Comparison of ENCODE assay signal across 22 cellular contexts in genomic region chr20:48489046-48489463, GRCh38.
DNase-seq lines count a peak whose midpoint lies in the region; ATAC-seq, FAIRE-seq and TF ChIP-seq lines count a peak whose summit lies in the region.
"Had no signal": no experiment of that assay in that cellular context is flagged by ENCODE, and none has a peak within 500 bp of the region (broad histone marks: within the 10 kb centered on the region; RNA-seq: fewer than 3 reads in every experiment).

No MANE protein-coding gene starts in this region.

- no peak for ATAC-seq in activated naive CD8-positive, alpha-beta T cell treated with anti-CD3 and anti-CD28 coated beads, Interleukin-2, amount 50 U/mL, for 24 hours
- ATAC-seq in GM21786 (IDR thresholded peaks at IDR 0.05; ENCODE audit: unreplicated experiment): peak; percentile 44
- ATAC-seq: heart right ventricle had no signal

- H3K27ac Mint-ChIP-seq in activated naive CD8-positive, alpha-beta T cell treated with anti-CD3 and anti-CD28 coated beads, Interleukin-2, amount 50 U/mL, for 24 hours: no peak overlapping the region
- H3K27ac Mint-ChIP-seq in activated naive CD8-positive, alpha-beta T cell treated with anti-CD3 and anti-CD28 coated beads for 36 hours: no peak overlapping the region
- H3K27ac Mint-ChIP-seq: activated CD4-positive, alpha-beta T cell treated with anti-CD3 and anti-CD28 coated beads, Interleukin-2, amount 10 ng/mL, durations not matched to agents 7 days and 5 days; activated naive CD8-positive, alpha-beta T cell treated with anti-CD3 and anti-CD28 coated beads, Interleukin-2, amount 10 ng/mL, durations not matched to agents 7 days and 5 days; nephron; stimulated activated naive CD8-positive, alpha-beta T cell treated with anti-CD3 and anti-CD28 coated beads, Interleukin-15, amount 100 ng/mL, for 72 hours had no signal

- no peaks in the 10 kb centered on the region for H3K4me1 Mint-ChIP-seq in activated naive CD8-positive, alpha-beta T cell treated with anti-CD3 and anti-CD28 coated beads, Interleukin-2, amount 50 U/mL, for 24 hours
- no peaks in the 10 kb centered on the region for H3K4me1 Mint-ChIP-seq in activated naive CD8-positive, alpha-beta T cell treated with anti-CD3 and anti-CD28 coated beads for 36 hours
- H3K4me1 Mint-ChIP-seq: activated CD4-positive, alpha-beta T cell treated with anti-CD3 and anti-CD28 coated beads, Interleukin-2, amount 10 ng/mL, durations not matched to agents 7 days and 5 days; activated naive CD8-positive, alpha-beta T cell treated with anti-CD3 and anti-CD28 coated beads, Interleukin-2, amount 10 ng/mL, durations not matched to agents 7 days and 5 days; CD8-positive, alpha-beta memory T cell; stimulated activated naive CD8-positive, alpha-beta T cell treated with anti-CD3 and anti-CD28 coated beads, Interleukin-15, amount 100 ng/mL, for 72 hours had no signal

- intact Hi-C loops in kidney (cut with DNase I): no loop called here

- H3K36me3 Mint-ChIP-seq in activated naive CD8-positive, alpha-beta T cell treated with anti-CD3 and anti-CD28 coated beads, Interleukin-2, amount 50 U/mL, for 24 hours (ENCODE audit: low read depth): no peaks in the 10 kb centered on the region
- H3K36me3 Mint-ChIP-seq in activated naive CD8-positive, alpha-beta T cell treated with anti-CD3 and anti-CD28 coated beads for 36 hours: no peaks in the 10 kb centered on the region
- H3K36me3 Mint-ChIP-seq: activated naive CD8-positive, alpha-beta T cell treated with anti-CD3 and anti-CD28 coated beads, Interleukin-2, amount 10 ng/mL, durations not matched to agents 7 days and 5 days; CD8-positive, alpha-beta memory T cell had no signal

- TF ChIP-seq CTCF in RWPE1 (conservative IDR thresholded peaks at IDR 0.05; ENCODE audit: low read depth) (no peak), kidney (IDR thresholded peaks at IDR 0.05; ENCODE audit: borderline replicate concordance, extremely low read depth, insufficient read depth) (no peak), smooth muscle cell (IDR thresholded peaks at IDR 0.05; ENCODE audit: borderline replicate concordance, insufficient read depth, poor library complexity, severe bottlenecking) (no peak)

- H3K27me3 Mint-ChIP-seq in activated naive CD8-positive, alpha-beta T cell treated with anti-CD3 and anti-CD28 coated beads, Interleukin-2, amount 50 U/mL, for 24 hours: peaks cover 13% of the 10 kb centered on the region
- peaks cover 6% of the 10 kb centered on the region for H3K27me3 Mint-ChIP-seq in activated naive CD8-positive, alpha-beta T cell treated with anti-CD3 and anti-CD28 coated beads for 36 hours

- H3K27me3 ChIP-seq in smooth muscle cell (ENCODE audit: low read depth): no peaks in the 10 kb centered on the region

- no peaks in the 10 kb centered on the region for H3K4me1 ChIP-seq in kidney (ENCODE audit: control insufficient read depth in 1 of 2, insufficient read depth in 1 of 2, low read depth in 1 of 2, low read length in 2 of 2)
- peaks cover 4% of the 10 kb centered on the region for H3K4me1 ChIP-seq in smooth muscle cell (ENCODE audit: low read depth)
- H3K4me1 ChIP-seq: heart right ventricle had no signal

- CTCF ChIA-PET in RWPE1 (lab: Yijun Ruan, JAX): interaction anchor here (1.0 to 2.3 kb wide), 2 partner anchors 27 to 132 kb away, joined by 4 to 7 read pairs; no protein-coding TSS in a partner anchor

- WGBS in smooth muscle cell (ENCODE audit: low lambda C conversion rate): 92% methylated on average over 12 of the region's 12 CpGs

- DNase-seq in activated naive CD8-positive, alpha-beta T cell treated with anti-CD3 and anti-CD28 coated beads, Interleukin-2, amount 50 U/mL, for 24 hours: peak; percentile 3
- no peak for DNase-seq in activated naive CD8-positive, alpha-beta T cell treated with anti-CD3 and anti-CD28 coated beads for 36 hours
- DNase-seq in RWPE1 (ENCODE audit: low spot score) (no peak), kidney (no peak), DMS53 treated with DMSO at 0.1 percent for 48 hours (lab: John Stamatoyannopoulos, UW; ENCODE audit: unreplicated experiment) (no peak), DMS79 treated with DMSO at 0.1 percent for 48 hours (lab: John Stamatoyannopoulos, UW) (no peak), smooth muscle cell (lab: John Stamatoyannopoulos, UW; ENCODE audit: unreplicated experiment) (no peak)
- DNase-seq: ACHN; activated CD4-positive, alpha-beta T cell treated with anti-CD3 and anti-CD28 coated beads, Interleukin-2, amount 10 ng/mL, durations not matched to agents 7 days and 5 days; activated naive CD8-positive, alpha-beta T cell treated with anti-CD3 and anti-CD28 coated beads, Interleukin-2, amount 10 ng/mL, durations not matched to agents 7 days and 5 days; CD8-positive, alpha-beta memory T cell; heart right ventricle; mesendoderm; NCI-H2029 treated with DMSO at 0.1 percent for 48 hours; NCI-H524 treated with DMSO at 0.1 percent for 48 hours; OCI-M1; stimulated activated naive CD8-positive, alpha-beta T cell treated with anti-CD3 and anti-CD28 coated beads, Interleukin-15, amount 100 ng/mL, for 72 hours had no signal

- H3F3A ChIP-seq in smooth muscle cell (ENCODE audit: low read depth): no peaks in the 10 kb centered on the region

- no peak overlapping the region for H3K4me2 ChIP-seq in smooth muscle cell

- no peak overlapping the region for H3K4me3 ChIP-seq in kidney (ENCODE audit: low read length in 2 of 2)
- H3K4me3 ChIP-seq in smooth muscle cell: no peak overlapping the region
- H3K4me3 ChIP-seq: heart right ventricle, MG63 had no signal

- H3K79me2 ChIP-seq in smooth muscle cell (ENCODE audit: low read depth): no peaks in the 10 kb centered on the region

- H3K36me3 ChIP-seq in kidney (ENCODE audit: control insufficient read depth in 1 of 2, insufficient read depth in 2 of 2, low read length in 2 of 2): no peaks in the 10 kb centered on the region
- no peaks in the 10 kb centered on the region for H3K36me3 ChIP-seq in smooth muscle cell (ENCODE audit: low read depth)
- H3K36me3 ChIP-seq: heart right ventricle, MG63 had no signal

- no peak for FAIRE-seq in kidney (lab: Jason Lieb, UNC)
- FAIRE-seq: bronchial epithelial cell, keratinocyte had no signal

- H3K27ac ChIP-seq in RWPE1: peak overlapping the region; percentile 83
- no peak overlapping the region for H3K27ac ChIP-seq in kidney (ENCODE audit: low read depth in 2 of 2, low read length in 2 of 2)
- no peak overlapping the region for H3K27ac ChIP-seq in smooth muscle cell (ENCODE audit: low read depth)
- H3K27ac ChIP-seq: heart right ventricle had no signal

- H3K9me3 ChIP-seq in kidney (ENCODE audit: control insufficient read depth in 1 of 2, low read length in 2 of 2) (no peaks in the 10 kb centered on the region), smooth muscle cell (replicated peaks; ENCODE audit: low read depth) (no peaks in the 10 kb centered on the region)
- H3K9me3 ChIP-seq: heart right ventricle, MG63 had no signal

- H3K4me3 Mint-ChIP-seq in activated naive CD8-positive, alpha-beta T cell treated with anti-CD3 and anti-CD28 coated beads, Interleukin-2, amount 50 U/mL, for 24 hours: no peak overlapping the region
- H3K4me3 Mint-ChIP-seq in activated naive CD8-positive, alpha-beta T cell treated with anti-CD3 and anti-CD28 coated beads for 36 hours: no peak overlapping the region
- H3K4me3 Mint-ChIP-seq: activated CD4-positive, alpha-beta T cell treated with anti-CD3 and anti-CD28 coated beads, Interleukin-2, amount 10 ng/mL, durations not matched to agents 7 days and 5 days; activated naive CD8-positive, alpha-beta T cell treated with anti-CD3 and anti-CD28 coated beads, Interleukin-2, amount 10 ng/mL, durations not matched to agents 7 days and 5 days; CD8-positive, alpha-beta memory T cell; stimulated activated naive CD8-positive, alpha-beta T cell treated with anti-CD3 and anti-CD28 coated beads, Interleukin-15, amount 100 ng/mL, for 72 hours had no signal

- POLR2A ChIA-PET in RWPE1 (lab: Yijun Ruan, JAX; ENCODE audit: low non-redundant PET): no interaction called here

- H3K9ac ChIP-seq in kidney (ENCODE audit: low read length in 2 of 2) (no peak overlapping the region), smooth muscle cell (ENCODE audit: low read depth) (no peak overlapping the region)

- H4K20me1 ChIP-seq in smooth muscle cell (ENCODE audit: low read depth): no peaks in the 10 kb centered on the region

- no peaks in the 10 kb centered on the region for H3K9me3 Mint-ChIP-seq in activated naive CD8-positive, alpha-beta T cell treated with anti-CD3 and anti-CD28 coated beads, Interleukin-2, amount 50 U/mL, for 24 hours
- H3K9me3 Mint-ChIP-seq in activated naive CD8-positive, alpha-beta T cell treated with anti-CD3 and anti-CD28 coated beads for 36 hours: no peaks in the 10 kb centered on the region
- H3K9me3 Mint-ChIP-seq: activated CD4-positive, alpha-beta T cell treated with anti-CD3 and anti-CD28 coated beads, Interleukin-2, amount 10 ng/mL, durations not matched to agents 7 days and 5 days; activated naive CD8-positive, alpha-beta T cell treated with anti-CD3 and anti-CD28 coated beads, Interleukin-2, amount 10 ng/mL, durations not matched to agents 7 days and 5 days; CD8-positive, alpha-beta memory T cell; nephron; stimulated activated naive CD8-positive, alpha-beta T cell treated with anti-CD3 and anti-CD28 coated beads, Interleukin-15, amount 100 ng/mL, for 72 hours had no signal

- H2AFZ ChIP-seq in smooth muscle cell (ENCODE audit: low read depth): no peak overlapping the region
